In genomic region chr16:11781773-11782172, GRCh38 we compare ENCODE assay signal across 9 cellular contexts. TPM values are rescaled to one million over a fixed set of nuclear protein-coding genes. Genes with fewer than 3 reads are reported as not detected.
DNase-seq lines count a peak whose midpoint lies in the region; ATAC-seq and TF ChIP-seq lines count a peak whose summit lies in the region.
"Had no signal": no experiment of that assay in that cellular context is flagged by ENCODE, and none has a peak within 500 bp of the region (broad histone marks: within the 10 kb centered on the region; RNA-seq: fewer than 3 reads in every experiment).

No MANE protein-coding gene starts in this region.

- no peaks in the 10 kb centered on the region for H3K9me3 ChIP-seq in ectodermal cell (ENCODE audit: control insufficient read depth, low read length)

- ATAC-seq in GM19397 (IDR thresholded peaks at IDR 0.05; ENCODE audit: unreplicated experiment) (no peak), HG03571 (IDR thresholded peaks at IDR 0.05; ENCODE audit: unreplicated experiment) (no peak)

- H3K9me3 Mint-ChIP-seq in nephron progenitor cell, result no peaks in the 10 kb centered on the region

- no peaks in the 10 kb centered on the region for H3K27me3 ChIP-seq in ectodermal cell (ENCODE audit: control insufficient read depth, insufficient read depth, low read length, poor library complexity, severe bottlenecking)

- WGBS in ectodermal cell, 2 experiments, result 91% methylated on average over 5 of the region's 5 CpGs

- no peak overlapping the region for H3K4me3 Mint-ChIP-seq in nephron progenitor cell

- no peak for DNase-seq in GM12864 (ENCODE audit: low read depth)
- peak; percentile 69 to 71 for DNase-seq in NCI-H526 (lab: John Stamatoyannopoulos, UW)
- no peak for DNase-seq in nephron progenitor cell
- no peak for DNase-seq in NCI-H187 treated with DMSO at 0.1 percent for 48 hours (lab: John Stamatoyannopoulos, UW)
- DNase-seq in SKM-1 treated with dmso at 0.1 percent for 144 hours (lab: John Stamatoyannopoulos, UW; ENCODE audit: unreplicated experiment), result no peak

- no peaks in the 10 kb centered on the region for H3K27me3 Mint-ChIP-seq in nephron progenitor cell (ENCODE audit: low read depth, poor library complexity)

- H3K36me3 ChIP-seq in ectodermal cell (ENCODE audit: control insufficient read depth, insufficient read depth, low read length), result peaks cover 5% of the 10 kb centered on the region

- H3K27ac Mint-ChIP-seq in nephron progenitor cell, result peak overlapping the region; percentile 91

- no peaks in the 10 kb centered on the region for H3K4me1 ChIP-seq in ectodermal cell (ENCODE audit: control insufficient read depth, insufficient read depth, low read length)

- H3K4me1 Mint-ChIP-seq in nephron progenitor cell, result peaks cover 24% of the 10 kb centered on the region

- TF ChIP-seq CTCF in GM12864 (IDR thresholded peaks at IDR 0.05; ENCODE audit: low read depth, low read length, missing control alignments) (no peak), nephron progenitor cell (IDR thresholded peaks at IDR 0.05) (no peak)

- H3K36me3 Mint-ChIP-seq in nephron progenitor cell (ENCODE audit: low read depth), result peaks cover 31% of the 10 kb centered on the region

- peak overlapping the region; percentile 50 for H3K27ac ChIP-seq in ectodermal cell (ENCODE audit: insufficient read depth, low read depth, low read length, poor library complexity, severe bottlenecking)
- H3K27ac ChIP-seq: KMS-11 had no signal

- H3K4me3 ChIP-seq in GM12864 (ENCODE audit: low read depth, low read length) (peak overlapping the region; percentile 70), ectodermal cell (ENCODE audit: insufficient read depth, low read depth, low read length) (no peak overlapping the region)

RNA-seq across cellular contexts. Expression of gene ZC3H7A, which starts 15.3 kb away (rescaled TPM):
- polyA plus RNA-seq in ectodermal cell (2013, experiment 1 of 4), result 60.3 TPM
- 62.9 TPM for polyA plus RNA-seq in ectodermal cell (2013, experiment 2 of 4)
- polyA plus RNA-seq in ectodermal cell (2013, experiment 3 of 4), result 48.6 TPM
- polyA plus RNA-seq in ectodermal cell (2013, experiment 4 of 4), result 50.4 TPM

RNA-seq across cellular contexts. Expression of gene TXNDC11, which starts 39.1 kb away (rescaled TPM):
- polyA plus RNA-seq in ectodermal cell (2013, experiment 1 of 4), result 9.5 TPM
- 14.6 TPM for polyA plus RNA-seq in ectodermal cell (2013, experiment 2 of 4)
- polyA plus RNA-seq in ectodermal cell (2013, experiment 3 of 4), result 9.3 TPM
- 12.4 TPM for polyA plus RNA-seq in ectodermal cell (2013, experiment 4 of 4)

Comparison
In these comparisons a context has a peak if more than half of its experiments do, and no peak if none do; other contexts are left out.
1. DNase-seq: peak in NCI-H526 (2 of 2); none in GM12864 (single experiment), nephron progenitor cell (single experiment), NCI-H187 treated with DMSO at 0.1 percent for 48 hours (single experiment) and SKM-1 treated with dmso at 0.1 percent for 144 hours (single experiment).